In genomic region chr12:95976416-95976832, GRCh38 we compare ENCODE assay signal across 21 cellular contexts. TPM values are rescaled to one million over a fixed set of nuclear protein-coding genes. Genes with fewer than 3 reads are reported as not detected.
A peak's percentile ranks its signal among the peaks of the same experiment; 100 is the strongest.
DNase-seq lines count a peak whose midpoint lies in the region; ATAC-seq, FAIRE-seq and TF ChIP-seq lines count a peak whose summit lies in the region.
"Had no signal": no experiment of that assay in that cellular context is flagged by ENCODE, and none has a peak within 500 bp of the region (broad histone marks: within the 10 kb centered on the region; RNA-seq: fewer than 3 reads in every experiment).

No MANE protein-coding gene starts in this region.

- H3K27ac ChIP-seq in mammary epithelial cell (ENCODE audit: insufficient read depth, low read depth, low read length) (no peak overlapping the region), foreskin keratinocyte (no peak overlapping the region)
- H3K27ac ChIP-seq: SK-N-MC, testis had no signal

- in situ Hi-C loops in mammary epithelial cell (cut with MboI; ENCODE audit: low sequenced_read_pairs in 2 of 2) = loop anchor here in 1 of 2 donors (25.0 kb wide), 1 partner anchor 389 kb away; no protein-coding TSS in a partner anchor

- no peak for FAIRE-seq in HTR-8/SVneo (lab: Jason Lieb, UNC)

- CTCF ChIA-PET in mammary epithelial cell (lab: Charles Lee; ENCODE audit: low non-redundant PET) = no interaction called here

- no TSS peak for BruUV-seq in mammary epithelial cell (replicated peaks; lab: Mats Ljungman, UMichigan)

- WGBS in mammary epithelial cell (ENCODE audit: low coverage, missing lambda C conversion rate) = 86% methylated on average over 8 of the region's 8 CpGs

- H3K27me3 ChIP-seq in mammary epithelial cell (ENCODE audit: insufficient read depth, low read length) (no peaks in the 10 kb centered on the region), foreskin keratinocyte (no peaks in the 10 kb centered on the region)
- H3K27me3 ChIP-seq: testis had no signal

- no peak overlapping the region for H3K4me2 ChIP-seq in mammary epithelial cell (ENCODE audit: insufficient read depth, low read depth, low read length)

- ATAC-seq in foreskin keratinocyte = peak; percentile 69
- no peak for ATAC-seq in GM18907 (IDR thresholded peaks at IDR 0.05; ENCODE audit: unreplicated experiment)
- no peak for ATAC-seq in HG03469 (IDR thresholded peaks at IDR 0.05; ENCODE audit: unreplicated experiment)
- ATAC-seq: activated CD8-positive, alpha-beta T cell treated with anti-CD3 and anti-CD28 coated beads for 36 hours; CD8-positive, alpha-beta T cell; Panc1 had no signal

- DNase-seq in AG08396 (ENCODE audit: low spot score) (peak; percentile 34), HTR-8/SVneo (ENCODE audit: insufficient read length, low spot score) (peak; percentile 18), mammary epithelial cell (peak; percentile 64), foreskin keratinocyte (peak in 1 of 2 donors; percentile 63), MV-4-11 (lab: John Stamatoyannopoulos, UW) (no peak), NCI-H187 treated with DMSO at 0.1 percent for 48 hours (lab: John Stamatoyannopoulos, UW) (no peak)
- DNase-seq: activated CD4-positive, CD25-positive, alpha-beta regulatory T cell; activated CD8-positive, alpha-beta T cell treated with anti-CD3 and anti-CD28 coated beads for 36 hours; CD8-positive, alpha-beta T cell; DMS79; GOT3; NCI-H187; NCI-H2227 treated with DMSO at 0.1 percent for 48 hours; testis had no signal

- no peaks in the 10 kb centered on the region for H3K79me2 ChIP-seq in mammary epithelial cell (ENCODE audit: insufficient read depth, low read length)

- no peaks in the 10 kb centered on the region for H4K20me1 ChIP-seq in mammary epithelial cell (ENCODE audit: insufficient read depth, low read length)

- no peak for TF ChIP-seq CTCF in mammary epithelial cell (conservative IDR thresholded peaks at IDR 0.05 in 1 of 2, IDR thresholded peaks at IDR 0.05 in 1 of 2; ENCODE audit: extremely low read depth in 1 of 2, insufficient read depth in 1 of 2, low read depth in 1 of 2, low read length in 2 of 2)
- no peak for TF ChIP-seq CTCF in foreskin keratinocyte (conservative IDR thresholded peaks at IDR 0.05)

- H3K4me1 ChIP-seq in mammary epithelial cell (ENCODE audit: insufficient read depth, low read length) (peaks cover 5% of the 10 kb centered on the region), foreskin keratinocyte (no peaks in the 10 kb centered on the region)
- H3K4me1 ChIP-seq: testis had no signal

- no peaks in the 10 kb centered on the region for H3K36me3 ChIP-seq in mammary epithelial cell (ENCODE audit: insufficient read depth, low read length)

- intact Hi-C loops in mammary epithelial cell (cut with micrococcal nuclease) = no loop called here

- no peak overlapping the region for H3K9ac ChIP-seq in mammary epithelial cell (ENCODE audit: insufficient read depth, low read length)

- dilution Hi-C loops in mammary epithelial cell (cut with HindIII; ENCODE audit: low sequenced_read_pairs) = no loop called here

- H2AFZ ChIP-seq in mammary epithelial cell (ENCODE audit: low read depth, low read length) = no peak overlapping the region

- H3K4me3 ChIP-seq in mammary epithelial cell (replicated peaks in 1 of 3; ENCODE audit: insufficient read depth in 1 of 3, low read depth in 2 of 3, low read length in 3 of 3) = no peak overlapping the region
- H3K4me3 ChIP-seq: lung, SK-N-MC, testis had no signal

- H3K9me3 ChIP-seq in mammary epithelial cell (replicated peaks; ENCODE audit: insufficient read depth, low read length) = no peaks in the 10 kb centered on the region
- H3K9me3 ChIP-seq: testis had no signal

RNA-seq across cellular contexts. Expression of gene HAL, which starts 19.7 kb away (rescaled TPM):
- total RNA-seq in mammary epithelial cell (under 1 TPM; 0.31 to 0.33 TPM), foreskin keratinocyte (0.42 and 0.48 TPM in 2 replicates)
- polyA plus RNA-seq in mammary epithelial cell (0.24 TPM), foreskin keratinocyte (0.03 and 0.08 TPM in 2 replicates)
- not detected for polyA minus RNA-seq in mammary epithelial cell

RNA-seq across cellular contexts. Expression of gene AMDHD1, which starts 33.3 kb away (rescaled TPM):
- under 1 TPM; 0.67 to 0.78 TPM for total RNA-seq in mammary epithelial cell
- 0.34 TPM for polyA plus RNA-seq in mammary epithelial cell
- not detected for polyA minus RNA-seq in mammary epithelial cell
- 0.14 and 0.37 TPM in 2 replicates for total RNA-seq in foreskin keratinocyte
- 0.12 and 0.14 TPM in 2 replicates for polyA plus RNA-seq in foreskin keratinocyte

RNA-seq across cellular contexts. Expression of gene CCDC38, which starts 34.0 kb away (rescaled TPM):
- total RNA-seq in mammary epithelial cell (under 1 TPM in 1 of 2 donors, not detected in 1; 0.17 TPM), foreskin keratinocyte (not detected in 2 replicates)
- polyA plus RNA-seq in mammary epithelial cell (not detected), foreskin keratinocyte (not detected in 2 replicates)
- not detected for polyA minus RNA-seq in mammary epithelial cell
- total RNA-seq: CD8-positive, alpha-beta T cell; omental fat pad had no signal
- polyA plus RNA-seq: AG04450 had no signal

RNA-seq across cellular contexts. Expression of gene LTA4H, which starts 59.0 kb away (rescaled TPM):
- total RNA-seq in mammary epithelial cell (100 to 1,000 TPM; 103 to 110 TPM), foreskin keratinocyte (97.7 and 108 TPM in 2 replicates)
- polyA plus RNA-seq in mammary epithelial cell (98.9 TPM), foreskin keratinocyte (65.7 and 78.8 TPM in 2 replicates)
- 93.9 TPM for polyA minus RNA-seq in mammary epithelial cell

Comparison
In these comparisons a context has a peak if more than half of its experiments do, and no peak if none do; other contexts are left out.
1. DNase-seq: peak in AG08396 (single experiment), HTR-8/SVneo (single experiment) and mammary epithelial cell (single experiment); none in MV-4-11 (single experiment) and NCI-H187 treated with DMSO at 0.1 percent for 48 hours (single experiment).